Comparison of ENCODE assay signal across 28 cellular contexts in the genomic region with DNA sequence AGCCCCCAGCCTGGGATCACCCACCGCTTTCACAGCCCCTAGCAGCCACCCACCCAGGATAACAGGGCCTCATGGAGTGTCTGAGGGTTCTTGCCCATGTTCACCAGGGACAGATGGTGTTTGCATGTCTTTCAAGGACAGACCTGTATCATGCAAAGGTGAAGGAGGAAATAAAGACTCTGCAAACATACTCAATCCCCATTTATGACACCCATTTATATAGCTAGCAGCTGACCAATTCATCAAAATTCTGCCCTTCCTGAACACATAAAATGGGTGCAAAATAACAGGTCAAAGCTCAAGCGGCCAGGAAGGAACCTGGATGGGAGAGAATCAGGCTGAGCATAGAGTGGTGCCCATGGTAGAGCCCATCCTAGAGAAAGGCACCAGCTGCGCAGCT. TPM values are rescaled to one million over a fixed set of nuclear protein-coding genes. Genes with fewer than 3 reads are reported as not detected.
"Had no signal": no experiment of that assay in that cellular context is flagged by ENCODE, and none has a peak within 500 bp of the region (broad histone marks: within the 10 kb centered on the region; RNA-seq: fewer than 3 reads in every experiment).

No MANE protein-coding gene starts in this region.

- H3K27ac ChIP-seq: brain microvascular endothelial cell, cardiac muscle cell, SK-N-MC had no signal

- H3K27me3 ChIP-seq: brain microvascular endothelial cell, cardiac muscle cell, MG63 had no signal

- H3K36me3 Mint-ChIP-seq: activated naive CD8-positive, alpha-beta T cell; T-cell had no signal

- H3K9me3 ChIP-seq: MG63 had no signal

- H3K27me3 Mint-ChIP-seq: activated B cell treated with CpG ODN at 0.5 μM for 24 hours; activated CD4-positive, alpha-beta T cell treated with anti-CD3 and anti-CD28 coated beads, Interleukin-2, amount 10 ng/mL, durations not matched to agents 7 days and 5 days had no signal

- H3K4me1 Mint-ChIP-seq: activated CD4-positive, alpha-beta T cell treated with anti-CD3 and anti-CD28 coated beads, Interleukin-2, amount 10 ng/mL, durations not matched to agents 7 days and 5 days; T-cell had no signal

- H3K9me3 Mint-ChIP-seq: activated B cell treated with CpG ODN at 0.5 μM for 24 hours; activated CD4-positive, alpha-beta T cell treated with anti-CD3 and anti-CD28 coated beads, Interleukin-2, amount 10 ng/mL, durations not matched to agents 7 days and 5 days; T-cell had no signal

- H3K4me3 Mint-ChIP-seq: activated B cell treated with CpG ODN at 0.5 μM for 24 hours; activated CD4-positive, alpha-beta memory T cell treated with anti-CD3 and anti-CD28 coated beads, Interleukin-2, amount 10 ng/mL, durations not matched to agents 7 days and 5 days; activated CD4-positive, alpha-beta T cell treated with anti-CD3 and anti-CD28 coated beads, Interleukin-2, amount 10 ng/mL, durations not matched to agents 7 days and 5 days; activated naive CD8-positive, alpha-beta T cell; T-cell had no signal

- H3K27ac Mint-ChIP-seq: activated B cell treated with CpG ODN at 0.5 μM for 24 hours; activated CD4-positive, alpha-beta memory T cell treated with anti-CD3 and anti-CD28 coated beads, Interleukin-2, amount 10 ng/mL, durations not matched to agents 7 days and 5 days; activated CD4-positive, alpha-beta T cell treated with anti-CD3 and anti-CD28 coated beads, Interleukin-2, amount 10 ng/mL, durations not matched to agents 7 days and 5 days; activated naive CD8-positive, alpha-beta T cell; T-cell had no signal

- H3K36me3 ChIP-seq: brain microvascular endothelial cell, cardiac muscle cell, MG63 had no signal

- DNase-seq: activated B cell treated with CpG ODN at 0.5 μM for 24 hours; activated CD4-positive, alpha-beta memory T cell treated with anti-CD3 and anti-CD28 coated beads, Interleukin-2, amount 10 ng/mL, durations not matched to agents 7 days and 5 days; activated CD4-positive, alpha-beta T cell treated with anti-CD3 and anti-CD28 coated beads for 1 hour; activated CD4-positive, alpha-beta T cell treated with anti-CD3 and anti-CD28 coated beads, Interleukin-2, amount 10 ng/mL, durations not matched to agents 7 days and 5 days; activated CD8-positive, alpha-beta memory T cell treated with anti-CD3 and anti-CD28 coated beads, Interleukin-2, amount 50 U/mL, for 48 hours; activated effector memory CD4-positive, alpha-beta T cell treated with Interleukin-2 at 50 U/mL for 16 hours; activated naive CD4-positive, alpha-beta T cell; activated T-cell treated with anti-CD3 and anti-CD28 coated beads, Interleukin-2, amount 50 U/mL, for 1 hour; amygdala; brain microvascular endothelial cell; MG63; NCI-H146; NCI-H187 treated with DMSO at 0.1 percent for 48 hours; NCI-H2081 treated with DMSO at 0.1 percent for 48 hours; NCI-H446; NCI-H524; NCI-H748 treated with DMSO at 0.1 percent for 48 hours; RPMI8226; T-cell; T-helper 2 cell; T1000 had no signal

- H3K4me3 ChIP-seq: cardiac muscle cell, MG63, SK-N-MC had no signal

RNA-seq across cellular contexts. Expression of a gene that starts 32.8 kb away (rescaled TPM):
- total RNA-seq: activated B cell treated with CpG ODN at 0.5 μM for 24 hours; activated CD4-positive, alpha-beta memory T cell treated with anti-CD3 and anti-CD28 coated beads, Interleukin-2, amount 10 ng/mL, durations not matched to agents 7 days and 5 days; activated CD4-positive, alpha-beta T cell treated with anti-CD3 and anti-CD28 coated beads, Interleukin-2, amount 10 ng/mL, durations not matched to agents 7 days and 5 days; activated CD8-positive, alpha-beta memory T cell treated with anti-CD3 and anti-CD28 coated beads for 36 hours; astrocyte; cardiac muscle cell; OCI-LY7; Right ventricle myocardium inferior; T-cell had no signal
- polyA plus RNA-seq: cardiac muscle cell had no signal
